In genomic region chr3:46892285-46893145, GRCh38 we compare ENCODE assay signal across 8 cellular contexts. TPM values are rescaled to one million over a fixed set of nuclear protein-coding genes. Genes with fewer than 3 reads are reported as not detected.
DNase-seq lines count a peak whose midpoint lies in the region; ATAC-seq, FAIRE-seq and TF ChIP-seq lines count a peak whose summit lies in the region.

No MANE protein-coding gene starts in this region.

- H3K9ac ChIP-seq in K562 (ENCODE audit: insufficient read depth in 1 of 2, low read depth in 2 of 2, low read length in 2 of 2) = peak overlapping the region in 1 of 2 experiments; percentile 43; a peak in 2 of 4 replicates

- peak; percentile 24 for DNase-seq in SKM-1 treated with dmso at 0.1 percent for 144 hours (lab: John Stamatoyannopoulos, UW; ENCODE audit: unreplicated experiment)
- DNase-seq in SKM-1 (lab: John Stamatoyannopoulos, UW; ENCODE audit: unreplicated experiment) = no peak
- peak; percentile 90 for DNase-seq in NCI-H2196 treated with DMSO at 0.1 percent for 48 hours (lab: John Stamatoyannopoulos, UW; ENCODE audit: unreplicated experiment)
- peak in 3 of 4 experiments; percentile 24 to 59 (median 50) for DNase-seq in K562 (ENCODE audit: extremely low read depth in 1 of 4, low spot score in 3 of 4)
- DNase-seq in hepatic stellate cell (ENCODE audit: low spot score) = peak; percentile 79
- peak; percentile 56 for DNase-seq in pons (ENCODE audit: low spot score)
- no peak for DNase-seq in stimulated activated naive CD4-positive, alpha-beta T cell treated with Interleukin-2 at 50 U/mL for 16 hours (lab: John Stamatoyannopoulos, UW)

- no peak overlapping the region for H2AFZ ChIP-seq in K562 (ENCODE audit: low read depth, low read length)

- H3K36me3 ChIP-seq in K562 (ENCODE audit: control insufficient read depth, insufficient read depth, low read length) = no peaks in the 10 kb centered on the region

- peaks cover 0 to 25% of the 10 kb centered on the region in 2 experiments; a peak in 3 of 5 replicates for H3K4me1 ChIP-seq in K562 (replicated peaks in 1 of 2; ENCODE audit: control insufficient read depth in 2 of 2, insufficient read depth in 2 of 2, low read length in 2 of 2)

- no peak for TF ChIP-seq RAD21 in K562 (CRISPR knock-in tag; conservative IDR thresholded peaks at IDR 0.05 in 1 of 2, IDR thresholded peaks at IDR 0.05 in 1 of 2)

- TF ChIP-seq POLR2A in K562 (conservative IDR thresholded peaks at IDR 0.05) = no peak

- BruUV-seq in K562 (replicated peaks; lab: Mats Ljungman, UMichigan) = no TSS peak

- peaks cover 34% of the 10 kb centered on the region for H4K20me1 ChIP-seq in K562 (replicated peaks; ENCODE audit: control insufficient read depth, insufficient read depth, low read length)

- POLR2A ChIA-PET in K562 (lab: Yijun Ruan, JAX) = no interaction called here

- no peak overlapping the region for H3K4me3 ChIP-seq in K562

- TF ChIP-seq EP300 in K562 (IDR thresholded peaks at IDR 0.05; ENCODE audit: low read length) = no peak

- intact Hi-C loops in K562 (cut with micrococcal nuclease) = no loop called here

- no peaks in the 10 kb centered on the region for H3K9me3 ChIP-seq in K562 (replicated peaks; ENCODE audit: control insufficient read depth, insufficient read depth, low read depth, low read length)

- H3K9me1 ChIP-seq in K562 (ENCODE audit: control insufficient read depth, insufficient read depth, low read length) = no peaks in the 10 kb centered on the region

- no peak for TF ChIP-seq CTCF in K562 (IDR thresholded peaks at IDR 0.05 in 2 of 3, conservative IDR thresholded peaks at IDR 0.05 in 1 of 3; ENCODE audit: insufficient read depth in 2 of 3, low read depth in 1 of 3, low read length in 3 of 3)

- H3K27me3 ChIP-seq in K562 (ENCODE audit: control insufficient read depth in 2 of 2, insufficient read depth in 2 of 2, low read length in 2 of 2) = peaks cover 20 to 60% of the 10 kb centered on the region in 2 experiments

- ATAC-seq in K562 = no peak
- no peak for ATAC-seq in GM18858 (IDR thresholded peaks at IDR 0.05; ENCODE audit: unreplicated experiment)

- CTCF ChIA-PET in K562 (lab: Yijun Ruan, JAX; ENCODE audit: low intra/inter-chr PET ratio) = no interaction called here

- H3K4me2 ChIP-seq in K562 (ENCODE audit: insufficient read depth, low read length) = peak overlapping the region; percentile 36; the same call in 1 of the 2 replicates

- in situ Hi-C loops in K562 (cut with MboI) = no loop called here

- FAIRE-seq in K562 (lab: Jason Lieb, UNC) = no peak

- WGBS in K562 (ENCODE audit: insufficient coverage, low coverage, missing lambda C conversion rate) = 3% methylated on average over 50 of the region's 58 CpGs

- H3K79me2 ChIP-seq in K562 (ENCODE audit: control insufficient read depth, insufficient read depth, low read length) = no peaks in the 10 kb centered on the region

- H3K27ac ChIP-seq in K562 (ENCODE audit: extremely low read depth, low read depth, low read length) = no peak overlapping the region

TF ChIP-seq in K562, 482 proteins besides CTCF, POLR2A, EP300 and RAD21 (continues in another document):
- TF ChIP-seq RBBP5 (IDR thresholded peaks at IDR 0.05; ENCODE audit: borderline replicate concordance, insufficient read depth, low read length, poor library complexity, severe bottlenecking) (peak; percentile 17), STAG1 (CRISPR knock-in tag; IDR thresholded peaks at IDR 0.05; ENCODE audit: borderline replicate concordance) (0 out of 2 replicates have a peak, but pooled peaks have one; percentile 6), KDM4B (IDR thresholded peaks at IDR 0.05; ENCODE audit: borderline replicate concordance in 2 of 2, low read depth in 1 of 2) (no peak), BHLHE40 (IDR thresholded peaks at IDR 0.05; ENCODE audit: low read length) (peak; percentile 88), ZNF699 (CRISPR knock-in tag; IDR thresholded peaks at IDR 0.05; ENCODE audit: insufficient replicate concordance) (no peak), MAX (CRISPR knock-in tag; IDR thresholded peaks at IDR 0.05) (peak; percentile 56), TFAP4 (CRISPR knock-in tag; IDR thresholded peaks at IDR 0.05; ENCODE audit: borderline replicate concordance) (peak; percentile 51; the same call in 1 of the 2 replicates), ETS1 (conservative IDR thresholded peaks at IDR 0.05; ENCODE audit: control insufficient read depth, low read depth, low read length) (no peak), TOE1 (IDR thresholded peaks at IDR 0.05; ENCODE audit: borderline replicate concordance) (no peak), TOE1 (CRISPR knock-in tag; IDR thresholded peaks at IDR 0.05; ENCODE audit: borderline replicate concordance, low read depth) (no peak)

RNA-seq across cellular contexts. Expression of gene PTH1R, which starts 15.0 kb away (rescaled TPM):
- not detected in 2 replicates for total RNA-seq in K562 (2011; cell fraction: chromatin; rRNA removed; ENCODE audit: low replicate concordance)
- total RNA-seq in K562 (2011; cell fraction: nucleolus; rRNA removed) = not detected in 2 replicates
- total RNA-seq in K562 (2011; cell fraction: nucleoplasm; rRNA removed) = not detected in 2 replicates
- not detected in 2 replicates for total RNA-seq in K562 (2014; rRNA removed)
- not detected in 2 replicates for total RNA-seq in K562 (2014; rRNA removed; fragmentation: Illumina TruSeq; extraction: Trizol)
- not detected in 2 replicates for total RNA-seq in K562 (2015; rRNA removed; fragmentation: Illumina TruSeq; extraction: Trizol)
- not detected in 2 replicates for total RNA-seq in K562 (2021)
- not detected in 2 replicates for polyA plus RNA-seq in K562 (2011; rRNA removed)
- not detected in 2 replicates for polyA plus RNA-seq in K562 (2011; cell fraction: cytosol; rRNA removed)
- polyA plus RNA-seq in K562 (2011; cell fraction: nucleus; rRNA removed) = not detected in 2 replicates
- polyA plus RNA-seq in K562 (2012) = not detected in 2 replicates
- not detected in 2 replicates for polyA plus RNA-seq in K562 (2014; fragmentation: Illumina TruSeq; extraction: Trizol)
- not detected for polyA plus RNA-seq in K562 (2014; fragmentation: Nextera tagmentation; extraction: Ambion mirVana)
- not detected in 2 replicates for polyA plus RNA-seq in K562 (2014; rRNA removed)
- not detected in 2 replicates for polyA minus RNA-seq in K562 (2011; rRNA and poly(A)+ RNA removed)
- not detected in 2 replicates for polyA minus RNA-seq in K562 (2011; cell fraction: cytosol; rRNA and poly(A)+ RNA removed)
- not detected in 2 replicates for polyA minus RNA-seq in K562 (2011; cell fraction: nucleus; rRNA and poly(A)+ RNA removed)

RNA-seq across cellular contexts. Expression of gene MYL3, which starts 29.3 kb away (rescaled TPM):
- total RNA-seq in K562 (2011; cell fraction: chromatin; rRNA removed; ENCODE audit: low replicate concordance) = not detected in 2 replicates
- not detected in 2 replicates for total RNA-seq in K562 (2011; cell fraction: nucleolus; rRNA removed)
- not detected in 2 replicates for total RNA-seq in K562 (2011; cell fraction: nucleoplasm; rRNA removed)
- 0.14 TPM in 1 of 2 replicates, not detected in the other for total RNA-seq in K562 (2014; rRNA removed)
- total RNA-seq in K562 (2014; rRNA removed; fragmentation: Illumina TruSeq; extraction: Trizol) = not detected in 2 replicates
- total RNA-seq in K562 (2015; rRNA removed; fragmentation: Illumina TruSeq; extraction: Trizol) = not detected in 2 replicates
- total RNA-seq in K562 (2021) = not detected in 2 replicates
- not detected in 2 replicates for polyA plus RNA-seq in K562 (2011; rRNA removed)
- not detected in 2 replicates for polyA plus RNA-seq in K562 (2011; cell fraction: cytosol; rRNA removed)
- polyA plus RNA-seq in K562 (2011; cell fraction: nucleus; rRNA removed) = not detected in 2 replicates
- not detected in 2 replicates for polyA plus RNA-seq in K562 (2012)
- not detected in 2 replicates for polyA plus RNA-seq in K562 (2014; fragmentation: Illumina TruSeq; extraction: Trizol)
- polyA plus RNA-seq in K562 (2014; fragmentation: Nextera tagmentation; extraction: Ambion mirVana) = under 1 TPM in 1 of 2 experiments, not detected in 1; 0.45 TPM
- polyA plus RNA-seq in K562 (2014; rRNA removed) = not detected in 2 replicates
- polyA minus RNA-seq in K562 (2011; rRNA and poly(A)+ RNA removed) = not detected in 2 replicates
- polyA minus RNA-seq in K562 (2011; cell fraction: cytosol; rRNA and poly(A)+ RNA removed) = not detected in 2 replicates
- polyA minus RNA-seq in K562 (2011; cell fraction: nucleus; rRNA and poly(A)+ RNA removed) = not detected in 2 replicates

Comparison
In these comparisons a context has a peak if more than half of its experiments do, and no peak if none do; other contexts are left out.
1. DNase-seq: peak in SKM-1 treated with dmso at 0.1 percent for 144 hours (single experiment), NCI-H2196 treated with DMSO at 0.1 percent for 48 hours (single experiment), K562 (3 of 4), hepatic stellate cell (single experiment) and pons (single experiment); none in SKM-1 (single experiment) and stimulated activated naive CD4-positive, alpha-beta T cell treated with Interleukin-2 at 50 U/mL for 16 hours (single experiment).